In genomic region chr14:56367416-56367815, GRCh38 we compare ENCODE assay signal across 39 cellular contexts.
"Had no signal": no experiment of that assay in that cellular context is flagged by ENCODE, and none has a peak within 500 bp of the region (broad histone marks: within the 10 kb centered on the region; RNA-seq: fewer than 3 reads in every experiment).

No MANE protein-coding gene starts in this region.

- H3K27ac ChIP-seq: adrenal gland, ascending aorta, body of pancreas, brain microvascular endothelial cell, breast epithelium, cardiac muscle cell had no signal

- H3K9me3 ChIP-seq: body of pancreas had no signal

- H3K27me3 ChIP-seq: adrenal gland, ascending aorta, body of pancreas, brain microvascular endothelial cell, breast epithelium, cardiac muscle cell had no signal

- H3K36me3 ChIP-seq: adrenal gland, ascending aorta, brain microvascular endothelial cell, breast epithelium, cardiac muscle cell had no signal

- H3K27ac Mint-ChIP-seq: activated naive CD4-positive, alpha-beta T cell treated with anti-CD3 and anti-CD28 coated beads for 36 hours; activated naive CD4-positive, alpha-beta T cell treated with anti-CD3 and anti-CD28 coated beads, Interleukin-2, amount 10 ng/mL, durations not matched to agents 7 days and 5 days; activated naive CD4-positive, alpha-beta T cell treated with anti-CD3 and anti-CD28 coated beads, Interleukin-2, amount 50 U/mL, for 24 hours; activated naive CD4-positive, alpha-beta T cell treated with anti-CD3 and anti-CD28 coated beads, Interleukin-2, amount 50 U/mL, for 72 hours; activated naive CD8-positive, alpha-beta T cell; activated naive CD8-positive, alpha-beta T cell treated with anti-CD3 and anti-CD28 coated beads for 36 hours; activated naive CD8-positive, alpha-beta T cell treated with anti-CD3 and anti-CD28 coated beads, Interleukin-2, amount 10 ng/mL, durations not matched to agents 7 days and 5 days; activated naive CD8-positive, alpha-beta T cell treated with anti-CD3 and anti-CD28 coated beads, Interleukin-2, amount 50 U/mL, for 24 hours; activated T-cell treated with anti-CD3 and anti-CD28 coated beads, Interleukin-2, amount 50 U/mL, for 24 hours; activated T-cell treated with anti-CD3 and anti-CD28 coated beads, Interleukin-2, amount 50 U/mL, for 72 hours; activated T-helper 1 cell treated with anti-CD3 and anti-CD28 coated beads, Interleukin-12 subunit alpha, Interleukin-12 subunit beta, Interleukin-2, Interleukin-4 antibody, amounts not matched to agents 30 ng/mL and 10 ng/mL and 1 ng/mL, durations not matched to agents 14 hours and 24 hours and 36 hours; activated T-helper 2 cell treated with anti-CD3 and anti-CD28 coated beads, Interferon-gamma antibody, Interleukin-2, Interleukin-4, amounts not matched to agents 10 μg/mL and 5 μg/mL and 100 μg/mL, durations not matched to agents 14 hours and 24 hours and 36 hours; brain had no signal

- DNase-seq: activated effector memory CD4-positive, alpha-beta T cell treated with anti-CD3 and anti-CD28 coated beads, Interleukin-2, amount 50 U/mL, for 16 hours; activated effector memory CD4-positive, alpha-beta T cell treated with Interleukin-2 at 50 U/mL for 16 hours; activated gamma-delta T cell; activated gamma-delta T cell treated with Interleukin-2 at 50 U/mL for 16 hours; activated naive CD4-positive, alpha-beta T cell; activated naive CD4-positive, alpha-beta T cell treated with anti-CD3 and anti-CD28 coated beads for 36 hours; activated naive CD4-positive, alpha-beta T cell treated with anti-CD3 and anti-CD28 coated beads, Interleukin-2, amount 10 ng/mL, durations not matched to agents 7 days and 5 days; activated naive CD4-positive, alpha-beta T cell treated with anti-CD3 and anti-CD28 coated beads, Interleukin-2, amount 50 U/mL, for 16 hours; activated naive CD4-positive, alpha-beta T cell treated with Interleukin-2 at 50 U/mL for 16 hours; activated naive CD8-positive, alpha-beta T cell treated with anti-CD3 and anti-CD28 coated beads for 36 hours; activated naive CD8-positive, alpha-beta T cell treated with anti-CD3 and anti-CD28 coated beads, Interleukin-2, amount 10 ng/mL, durations not matched to agents 7 days and 5 days; activated naive CD8-positive, alpha-beta T cell treated with anti-CD3 and anti-CD28 coated beads, Interleukin-2, amount 50 U/mL, for 24 hours; activated T-cell treated with anti-CD3 and anti-CD28 coated beads, Interleukin-2, amount 50 U/mL, for 1 hour; activated T-cell treated with anti-CD3 and anti-CD28 coated beads, Interleukin-2, amount 50 U/mL, for 24 hours; activated T-cell treated with anti-CD3 and anti-CD28 coated beads, Interleukin-2, amount 50 U/mL, for 4 hours; activated T-cell treated with anti-CD3 and anti-CD28 coated beads, Interleukin-2, amount 50 U/mL, for 48 hours; activated T-cell treated with anti-CD3 and anti-CD28 coated beads, Interleukin-2, amount 50 U/mL, for 72 hours; adrenal gland; amniotic stem cell; amygdala; anterior cingulate cortex; aorta; body of pancreas; brain microvascular endothelial cell; central memory CD4-positive, alpha-beta T cell; cerebellar nuclear complex had no signal

- ATAC-seq: activated naive CD4-positive, alpha-beta T cell treated with anti-CD3 and anti-CD28 coated beads, Interleukin-2, amount 50 U/mL, for 72 hours; activated naive CD8-positive, alpha-beta T cell treated with anti-CD3 and anti-CD28 coated beads, Interleukin-2, amount 50 U/mL, for 24 hours; activated T-cell treated with anti-CD3 and anti-CD28 coated beads, Interleukin-2, amount 50 U/mL, for 4 hours; activated T-cell treated with anti-CD3 and anti-CD28 coated beads, Interleukin-2, amount 50 U/mL, for 72 hours; activated T-helper 17 cell treated with anti-CD3 and anti-CD28 coated beads, Interleukin-2, amount 50 U/mL, for 72 hours; body of pancreas had no signal

- H3K4me3 ChIP-seq: adrenal gland, ascending aorta, body of pancreas, breast epithelium, cardiac muscle cell had no signal

- H3K27me3 Mint-ChIP-seq: activated naive CD4-positive, alpha-beta T cell treated with anti-CD3 and anti-CD28 coated beads, Interleukin-2, amount 10 ng/mL, durations not matched to agents 7 days and 5 days; activated naive CD8-positive, alpha-beta T cell; activated naive CD8-positive, alpha-beta T cell treated with anti-CD3 and anti-CD28 coated beads for 36 hours; activated naive CD8-positive, alpha-beta T cell treated with anti-CD3 and anti-CD28 coated beads, Interleukin-2, amount 50 U/mL, for 24 hours; brain had no signal

- H3K4me3 Mint-ChIP-seq: activated naive CD4-positive, alpha-beta T cell treated with anti-CD3 and anti-CD28 coated beads for 36 hours; activated naive CD4-positive, alpha-beta T cell treated with anti-CD3 and anti-CD28 coated beads, Interleukin-2, amount 10 ng/mL, durations not matched to agents 7 days and 5 days; activated naive CD4-positive, alpha-beta T cell treated with anti-CD3 and anti-CD28 coated beads, Interleukin-2, amount 50 U/mL, for 24 hours; activated naive CD8-positive, alpha-beta T cell; activated naive CD8-positive, alpha-beta T cell treated with anti-CD3 and anti-CD28 coated beads for 36 hours; activated naive CD8-positive, alpha-beta T cell treated with anti-CD3 and anti-CD28 coated beads, Interleukin-2, amount 10 ng/mL, durations not matched to agents 7 days and 5 days; activated naive CD8-positive, alpha-beta T cell treated with anti-CD3 and anti-CD28 coated beads, Interleukin-2, amount 50 U/mL, for 24 hours; activated T-cell treated with anti-CD3 and anti-CD28 coated beads, Interleukin-2, amount 50 U/mL, for 24 hours; activated T-cell treated with anti-CD3 and anti-CD28 coated beads, Interleukin-2, amount 50 U/mL, for 4 hours; activated T-cell treated with anti-CD3 and anti-CD28 coated beads, Interleukin-2, amount 50 U/mL, for 72 hours; activated T-helper 1 cell treated with anti-CD3 and anti-CD28 coated beads, Interleukin-12 subunit alpha, Interleukin-12 subunit beta, Interleukin-2, Interleukin-4 antibody, amounts not matched to agents 30 ng/mL and 10 ng/mL and 1 ng/mL, durations not matched to agents 14 hours and 24 hours and 36 hours; activated T-helper 17 cell treated with anti-CD3 and anti-CD28 coated beads, Interleukin-2, amount 50 U/mL, for 72 hours; brain; central memory CD8-positive, alpha-beta T cell had no signal

- H3K4me1 Mint-ChIP-seq: activated naive CD4-positive, alpha-beta T cell treated with anti-CD3 and anti-CD28 coated beads, Interleukin-2, amount 10 ng/mL, durations not matched to agents 7 days and 5 days; activated naive CD4-positive, alpha-beta T cell treated with anti-CD3 and anti-CD28 coated beads, Interleukin-2, amount 50 U/mL, for 24 hours; activated naive CD8-positive, alpha-beta T cell treated with anti-CD3 and anti-CD28 coated beads for 36 hours; activated naive CD8-positive, alpha-beta T cell treated with anti-CD3 and anti-CD28 coated beads, Interleukin-2, amount 10 ng/mL, durations not matched to agents 7 days and 5 days; activated naive CD8-positive, alpha-beta T cell treated with anti-CD3 and anti-CD28 coated beads, Interleukin-2, amount 50 U/mL, for 24 hours; activated T-helper 17 cell treated with anti-CD3 and anti-CD28 coated beads, Interleukin-2, amount 50 U/mL, for 72 hours; brain; central memory CD8-positive, alpha-beta T cell had no signal

- FAIRE-seq: astrocyte, bronchial epithelial cell had no signal

- H3K36me3 Mint-ChIP-seq: activated naive CD4-positive, alpha-beta T cell treated with anti-CD3 and anti-CD28 coated beads, Interleukin-2, amount 10 ng/mL, durations not matched to agents 7 days and 5 days; activated naive CD8-positive, alpha-beta T cell treated with anti-CD3 and anti-CD28 coated beads, Interleukin-2, amount 10 ng/mL, durations not matched to agents 7 days and 5 days had no signal
